2 cellular contexts compared by ENCODE assay signal in the genomic region with DNA sequence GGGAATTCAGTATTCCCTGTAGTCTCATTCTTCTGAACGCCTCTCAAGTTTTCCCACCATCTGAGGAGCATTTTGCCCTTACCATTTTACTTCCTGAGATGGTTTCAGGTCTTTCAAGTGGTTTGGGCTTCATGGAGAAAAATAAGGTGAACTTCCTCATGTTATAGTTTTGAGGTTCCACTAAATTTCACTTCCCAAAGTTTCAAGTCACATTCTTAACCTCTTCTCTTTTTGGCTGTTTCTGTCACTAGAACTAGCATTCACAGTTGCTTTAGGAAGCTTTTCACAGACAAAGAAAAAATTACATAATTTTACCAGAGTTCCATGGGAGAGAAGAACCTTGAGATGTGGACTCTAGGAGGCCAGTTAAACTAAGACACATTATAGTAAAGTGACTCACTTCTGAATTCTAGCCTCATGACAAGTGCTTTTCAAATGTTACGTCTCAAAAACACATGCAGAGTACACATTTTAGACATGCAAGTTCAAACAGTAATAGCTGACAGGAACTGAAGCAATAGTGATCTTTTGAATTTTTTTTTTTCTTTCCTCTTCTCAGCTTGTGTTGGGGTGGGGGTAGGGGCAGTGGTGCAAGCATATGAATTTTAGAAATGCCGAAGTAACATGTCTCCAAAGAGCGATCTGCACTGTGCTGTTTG.
TF ChIP-seq lines count a peak whose summit lies in the region.

No MANE protein-coding gene starts in this region.

TF ChIP-seq in A549, 52 proteins besides CTCF, POLR2A, EP300 and RAD21 (continued from another document):
- TF ChIP-seq RCOR1 (IDR thresholded peaks at IDR 0.05; ENCODE audit: low read depth, low read length) (no peak), JUNB (IDR thresholded peaks at IDR 0.05) (no peak), MYC (IDR thresholded peaks at IDR 0.05; ENCODE audit: borderline replicate concordance, low read length) (no peak), HDAC2 (IDR thresholded peaks at IDR 0.05) (no peak)

TF ChIP-seq in HepG2, 621 proteins besides CTCF, POLR2A, EP300 and RAD21 (continued from another document):
- TF ChIP-seq, protein P1, sequence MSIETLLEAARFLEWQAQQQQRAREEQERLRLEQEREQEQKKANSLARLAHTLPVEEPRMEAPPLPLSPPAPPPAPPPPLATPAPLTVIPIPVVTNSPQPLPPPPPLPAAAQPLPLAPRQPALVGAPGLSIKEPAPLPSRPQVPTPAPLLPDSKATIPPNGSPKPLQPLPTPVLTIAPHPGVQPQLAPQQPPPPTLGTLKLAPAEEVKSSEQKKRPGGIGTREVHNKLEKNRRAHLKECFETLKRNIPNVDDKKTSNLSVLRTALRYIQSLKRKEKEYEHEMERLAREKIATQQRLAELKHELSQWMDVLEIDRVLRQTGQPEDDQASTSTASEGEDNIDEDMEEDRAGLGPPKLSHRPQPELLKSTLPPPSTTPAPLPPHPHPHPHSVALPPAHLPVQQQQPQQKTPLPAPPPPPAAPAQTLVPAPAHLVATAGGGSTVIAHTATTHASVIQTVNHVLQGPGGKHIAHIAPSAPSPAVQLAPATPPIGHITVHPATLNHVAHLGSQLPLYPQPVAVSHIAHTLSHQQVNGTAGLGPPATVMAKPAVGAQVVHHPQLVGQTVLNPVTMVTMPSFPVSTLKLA (IDR thresholded peaks at IDR 0.05), result no peak
- TF ChIP-seq ZC3H13 (CRISPR knock-in tag; IDR thresholded peaks at IDR 0.05), result no peak
- TF ChIP-seq ZEB1 (IDR thresholded peaks at IDR 0.05; ENCODE audit: insufficient replicate concordance, low read depth), result no peak
- TF ChIP-seq, protein P2, sequence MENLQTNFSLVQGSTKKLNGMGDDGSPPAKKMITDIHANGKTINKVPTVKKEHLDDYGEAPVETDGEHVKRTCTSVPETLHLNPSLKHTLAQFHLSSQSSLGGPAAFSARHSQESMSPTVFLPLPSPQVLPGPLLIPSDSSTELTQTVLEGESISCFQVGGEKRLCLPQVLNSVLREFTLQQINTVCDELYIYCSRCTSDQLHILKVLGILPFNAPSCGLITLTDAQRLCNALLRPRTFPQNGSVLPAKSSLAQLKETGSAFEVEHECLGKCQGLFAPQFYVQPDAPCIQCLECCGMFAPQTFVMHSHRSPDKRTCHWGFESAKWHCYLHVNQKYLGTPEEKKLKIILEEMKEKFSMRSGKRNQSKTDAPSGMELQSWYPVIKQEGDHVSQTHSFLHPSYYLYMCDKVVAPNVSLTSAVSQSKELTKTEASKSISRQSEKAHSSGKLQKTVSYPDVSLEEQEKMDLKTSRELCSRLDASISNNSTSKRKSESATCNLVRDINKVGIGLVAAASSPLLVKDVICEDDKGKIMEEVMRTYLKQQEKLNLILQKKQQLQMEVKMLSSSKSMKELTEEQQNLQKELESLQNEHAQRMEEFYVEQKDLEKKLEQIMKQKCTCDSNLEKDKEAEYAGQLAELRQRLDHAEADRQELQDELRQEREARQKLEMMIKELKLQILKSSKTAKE (CRISPR knock-in tag; IDR thresholded peaks at IDR 0.05; ENCODE audit: borderline replicate concordance), result no peak
- TF ChIP-seq, protein P3, sequence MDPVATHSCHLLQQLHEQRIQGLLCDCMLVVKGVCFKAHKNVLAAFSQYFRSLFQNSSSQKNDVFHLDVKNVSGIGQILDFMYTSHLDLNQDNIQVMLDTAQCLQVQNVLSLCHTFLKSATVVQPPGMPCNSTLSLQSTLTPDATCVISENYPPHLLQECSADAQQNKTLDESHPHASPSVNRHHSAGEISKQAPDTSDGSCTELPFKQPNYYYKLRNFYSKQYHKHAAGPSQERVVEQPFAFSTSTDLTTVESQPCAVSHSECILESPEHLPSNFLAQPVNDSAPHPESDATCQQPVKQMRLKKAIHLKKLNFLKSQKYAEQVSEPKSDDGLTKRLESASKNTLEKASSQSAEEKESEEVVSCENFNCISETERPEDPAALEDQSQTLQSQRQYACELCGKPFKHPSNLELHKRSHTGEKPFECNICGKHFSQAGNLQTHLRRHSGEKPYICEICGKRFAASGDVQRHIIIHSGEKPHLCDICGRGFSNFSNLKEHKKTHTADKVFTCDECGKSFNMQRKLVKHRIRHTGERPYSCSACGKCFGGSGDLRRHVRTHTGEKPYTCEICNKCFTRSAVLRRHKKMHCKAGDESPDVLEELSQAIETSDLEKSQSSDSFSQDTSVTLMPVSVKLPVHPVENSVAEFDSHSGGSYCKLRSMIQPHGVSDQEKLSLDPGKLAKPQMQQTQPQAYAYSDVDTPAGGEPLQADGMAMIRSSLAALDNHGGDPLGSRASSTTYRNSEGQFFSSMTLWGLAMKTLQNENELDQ (CRISPR knock-in tag; IDR thresholded peaks at IDR 0.05; ENCODE audit: borderline replicate concordance), result no peak
- no peak for TF ChIP-seq ZNF431 (CRISPR knock-in tag; IDR thresholded peaks at IDR 0.05; ENCODE audit: borderline replicate concordance, low read depth)
- TF ChIP-seq, protein P4, sequence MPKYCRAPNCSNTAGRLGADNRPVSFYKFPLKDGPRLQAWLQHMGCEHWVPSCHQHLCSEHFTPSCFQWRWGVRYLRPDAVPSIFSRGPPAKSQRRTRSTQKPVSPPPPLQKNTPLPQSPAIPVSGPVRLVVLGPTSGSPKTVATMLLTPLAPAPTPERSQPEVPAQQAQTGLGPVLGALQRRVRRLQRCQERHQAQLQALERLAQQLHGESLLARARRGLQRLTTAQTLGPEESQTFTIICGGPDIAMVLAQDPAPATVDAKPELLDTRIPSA (CRISPR knock-in tag; IDR thresholded peaks at IDR 0.05; ENCODE audit: borderline replicate concordance), result no peak
- TF ChIP-seq, protein P5, sequence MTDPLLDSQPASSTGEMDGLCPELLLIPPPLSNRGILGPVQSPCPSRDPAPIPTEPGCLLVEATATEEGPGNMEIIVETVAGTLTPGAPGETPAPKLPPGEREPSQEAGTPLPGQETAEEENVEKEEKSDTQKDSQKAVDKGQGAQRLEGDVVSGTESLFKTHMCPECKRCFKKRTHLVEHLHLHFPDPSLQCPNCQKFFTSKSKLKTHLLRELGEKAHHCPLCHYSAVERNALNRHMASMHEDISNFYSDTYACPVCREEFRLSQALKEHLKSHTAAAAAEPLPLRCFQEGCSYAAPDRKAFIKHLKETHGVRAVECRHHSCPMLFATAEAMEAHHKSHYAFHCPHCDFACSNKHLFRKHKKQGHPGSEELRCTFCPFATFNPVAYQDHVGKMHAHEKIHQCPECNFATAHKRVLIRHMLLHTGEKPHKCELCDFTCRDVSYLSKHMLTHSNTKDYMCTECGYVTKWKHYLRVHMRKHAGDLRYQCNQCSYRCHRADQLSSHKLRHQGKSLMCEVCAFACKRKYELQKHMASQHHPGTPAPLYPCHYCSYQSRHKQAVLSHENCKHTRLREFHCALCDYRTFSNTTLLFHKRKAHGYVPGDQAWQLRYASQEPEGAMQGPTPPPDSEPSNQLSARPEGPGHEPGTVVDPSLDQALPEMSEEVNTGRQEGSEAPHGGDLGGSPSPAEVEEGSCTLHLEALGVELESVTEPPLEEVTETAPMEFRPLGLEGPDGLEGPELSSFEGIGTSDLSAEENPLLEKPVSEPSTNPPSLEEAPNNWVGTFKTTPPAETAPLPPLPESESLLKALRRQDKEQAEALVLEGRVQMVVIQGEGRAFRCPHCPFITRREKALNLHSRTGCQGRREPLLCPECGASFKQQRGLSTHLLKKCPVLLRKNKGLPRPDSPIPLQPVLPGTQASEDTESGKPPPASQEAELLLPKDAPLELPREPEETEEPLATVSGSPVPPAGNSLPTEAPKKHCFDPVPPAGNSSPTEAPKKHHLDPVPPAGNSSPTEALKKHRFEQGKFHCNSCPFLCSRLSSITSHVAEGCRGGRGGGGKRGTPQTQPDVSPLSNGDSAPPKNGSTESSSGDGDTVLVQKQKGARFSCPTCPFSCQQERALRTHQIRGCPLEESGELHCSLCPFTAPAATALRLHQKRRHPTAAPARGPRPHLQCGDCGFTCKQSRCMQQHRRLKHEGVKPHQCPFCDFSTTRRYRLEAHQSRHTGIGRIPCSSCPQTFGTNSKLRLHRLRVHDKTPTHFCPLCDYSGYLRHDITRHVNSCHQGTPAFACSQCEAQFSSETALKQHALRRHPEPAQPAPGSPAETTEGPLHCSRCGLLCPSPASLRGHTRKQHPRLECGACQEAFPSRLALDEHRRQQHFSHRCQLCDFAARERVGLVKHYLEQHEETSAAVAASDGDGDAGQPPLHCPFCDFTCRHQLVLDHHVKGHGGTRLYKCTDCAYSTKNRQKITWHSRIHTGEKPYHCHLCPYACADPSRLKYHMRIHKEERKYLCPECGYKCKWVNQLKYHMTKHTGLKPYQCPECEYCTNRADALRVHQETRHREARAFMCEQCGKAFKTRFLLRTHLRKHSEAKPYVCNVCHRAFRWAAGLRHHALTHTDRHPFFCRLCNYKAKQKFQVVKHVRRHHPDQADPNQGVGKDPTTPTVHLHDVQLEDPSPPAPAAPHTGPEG (CRISPR knock-in tag; IDR thresholded peaks at IDR 0.05), result no peak
- no peak for TF ChIP-seq CBX5 (CRISPR knock-in tag; IDR thresholded peaks at IDR 0.05; ENCODE audit: borderline replicate concordance)
- no peak for TF ChIP-seq MXD4 (CRISPR knock-in tag; IDR thresholded peaks at IDR 0.05)
- no peak for TF ChIP-seq POLR2AphosphoS5 (IDR thresholded peaks at IDR 0.05; ENCODE audit: low read depth, low read length)
- TF ChIP-seq THAP11 (CRISPR knock-in tag; IDR thresholded peaks at IDR 0.05), result no peak
- TF ChIP-seq PPARG (CRISPR knock-in tag; conservative IDR thresholded peaks at IDR 0.05), result no peak
- no peak for TF ChIP-seq STAT5B (CRISPR knock-in tag; IDR thresholded peaks at IDR 0.05)
